Comparison of ENCODE assay signal across 24 cellular contexts in genomic region chr1:37723390-37724078, GRCh38. TPM values are rescaled to one million over a fixed set of nuclear protein-coding genes. Genes with fewer than 3 reads are reported as not detected.
DNase-seq lines count a peak whose midpoint lies in the region; ATAC-seq and TF ChIP-seq lines count a peak whose summit lies in the region.
"Had no signal": no experiment of that assay in that cellular context is flagged by ENCODE, and none has a peak within 500 bp of the region (broad histone marks: within the 10 kb centered on the region; RNA-seq: fewer than 3 reads in every experiment).

No MANE protein-coding gene starts in this region.

- H3K36me3 ChIP-seq in GM23338 (ENCODE audit: insufficient read depth) (no peaks in the 10 kb centered on the region), spleen (no peaks in the 10 kb centered on the region)
- H3K36me3 ChIP-seq: brain microvascular endothelial cell, ovary, thoracic aorta had no signal

- H3K9me2 ChIP-seq in GM23338 (ENCODE audit: insufficient read depth) = no peaks in the 10 kb centered on the region

- H4K20me1 ChIP-seq in GM23338 (replicated peaks; ENCODE audit: insufficient read depth) = no peaks in the 10 kb centered on the region

- peaks cover 4% of the 10 kb centered on the region for H3K27me3 Mint-ChIP-seq in GM23338 (ENCODE audit: insufficient read depth, low read depth, poor library complexity)
- H3K27me3 Mint-ChIP-seq in CD4-positive, alpha-beta T cell = peaks cover 19% of the 10 kb centered on the region

- peaks cover 12% of the 10 kb centered on the region; the same call in 1 of the 3 replicates for H3K4me1 Mint-ChIP-seq in GM23338
- H3K4me1 Mint-ChIP-seq in CD4-positive, alpha-beta T cell (ENCODE audit: low read depth) = no peaks in the 10 kb centered on the region
- H3K4me1 Mint-ChIP-seq: activated naive CD8-positive, alpha-beta T cell treated with anti-CD3 and anti-CD28 coated beads, Interleukin-2, amount 10 ng/mL, durations not matched to agents 7 days and 5 days; naive thymus-derived CD8-positive, alpha-beta T cell had no signal

- H3K36me3 Mint-ChIP-seq in GM23338 (ENCODE audit: low read depth) = no peaks in the 10 kb centered on the region
- H3K36me3 Mint-ChIP-seq in CD4-positive, alpha-beta T cell (ENCODE audit: low read depth) = no peaks in the 10 kb centered on the region
- H3K36me3 Mint-ChIP-seq: activated naive CD8-positive, alpha-beta T cell treated with anti-CD3 and anti-CD28 coated beads, Interleukin-2, amount 10 ng/mL, durations not matched to agents 7 days and 5 days; naive thymus-derived CD8-positive, alpha-beta T cell had no signal

- DNase-seq in GM23338 (ENCODE audit: low spot score) (no peak), NB4 (ENCODE audit: low read depth) (peak; percentile 96), sciatic nerve (ENCODE audit: low spot score) (peak; percentile 39), spleen (no peak), inferior parietal cortex (ENCODE audit: extremely low spot score) (no peak)
- no peak for DNase-seq in CD4-positive, alpha-beta T cell
- DNase-seq: activated CD4-positive, alpha-beta T cell treated with anti-CD3 and anti-CD28 coated beads, Interleukin-2, amount 50 U/mL, for 48 hours; activated CD4-positive, CD25-positive, alpha-beta regulatory T cell; activated effector memory CD4-positive, alpha-beta T cell treated with Interleukin-2 at 50 U/mL for 16 hours; activated naive CD8-positive, alpha-beta T cell treated with anti-CD3 and anti-CD28 coated beads, Interleukin-2, amount 10 ng/mL, durations not matched to agents 7 days and 5 days; brain microvascular endothelial cell; HFFc6; naive thymus-derived CD8-positive, alpha-beta T cell; NCI-H146; NCI-H526 treated with DMSO at 0.1 percent for 48 hours; ovary; right cardiac atrium; stimulated activated CD4-positive, alpha-beta T cell treated with anti-CD3 and anti-CD28 coated beads, Interleukin-15, amount 100 ng/mL, for 24 hours; T-helper 9 cell had no signal

- H3K4me3 ChIP-seq in GM23338 (no peak overlapping the region), NB4 (ENCODE audit: low read depth, low read length) (no peak overlapping the region), spleen (no peak overlapping the region)
- H3K4me3 ChIP-seq: coronary artery, GM12878, ovary, thoracic aorta had no signal

- H3K27ac Mint-ChIP-seq in GM23338 = no peak overlapping the region
- H3K27ac Mint-ChIP-seq in CD4-positive, alpha-beta T cell = no peak overlapping the region
- H3K27ac Mint-ChIP-seq: activated naive CD8-positive, alpha-beta T cell treated with anti-CD3 and anti-CD28 coated beads, Interleukin-2, amount 10 ng/mL, durations not matched to agents 7 days and 5 days; HFFc6 had no signal

- H3K27ac ChIP-seq in GM23338 (ENCODE audit: low read depth) (no peak overlapping the region), cingulate gyrus (ENCODE audit: low read depth, low read length) (peak overlapping the region; percentile 88), spleen (no peak overlapping the region)
- no peak overlapping the region for H3K27ac ChIP-seq in CD4-positive, alpha-beta T cell (ENCODE audit: low read depth, low read length)
- H3K27ac ChIP-seq: brain microvascular endothelial cell, coronary artery, ovary, thoracic aorta had no signal

- TF ChIP-seq POLR2A in NB4 (IDR thresholded peaks at IDR 0.05; ENCODE audit: extremely low read depth, insufficient read length) (no peak), spleen (IDR thresholded peaks at IDR 0.05) (no peak)

- H3K9me3 ChIP-seq in spleen = no peaks in the 10 kb centered on the region
- H3K9me3 ChIP-seq in CD4-positive, alpha-beta T cell (ENCODE audit: control insufficient read depth, low read length) = no peaks in the 10 kb centered on the region
- H3K9me3 ChIP-seq: ovary, thoracic aorta had no signal

- POLR2A ChIA-PET in CD4-positive, alpha-beta T cell (lab: Charles Lee) = no interaction called here

- no peaks in the 10 kb centered on the region for H3F3A ChIP-seq in GM23338 (replicated peaks; ENCODE audit: low read depth)

- intact Hi-C loops in sciatic nerve (cut with DNase I) (no loop called here), spleen (cut with DNase I; ENCODE audit: low total_unique reads) (no loop called here)
- intact Hi-C loops in CD4-positive, alpha-beta T cell (cut with DNase I, micrococcal nuclease) = no loop called here

- H3K79me2 ChIP-seq in GM23338 (replicated peaks; ENCODE audit: insufficient read depth) = no peaks in the 10 kb centered on the region

- H3K4me2 ChIP-seq in GM23338 = no peak overlapping the region

- H3K4me3 Mint-ChIP-seq in GM23338 = no peak overlapping the region
- H3K4me3 Mint-ChIP-seq in CD4-positive, alpha-beta T cell = no peak overlapping the region
- H3K4me3 Mint-ChIP-seq: activated naive CD8-positive, alpha-beta T cell treated with anti-CD3 and anti-CD28 coated beads, Interleukin-2, amount 10 ng/mL, durations not matched to agents 7 days and 5 days; HFFc6; naive thymus-derived CD8-positive, alpha-beta T cell had no signal

- H3K27me3 ChIP-seq in GM23338 (ENCODE audit: insufficient read depth) = no peaks in the 10 kb centered on the region
- peaks cover 0 to 51% (median 0%) of the 10 kb centered on the region in 7 donors for H3K27me3 ChIP-seq in spleen (replicated peaks in 1 of 7)
- H3K27me3 ChIP-seq in CD4-positive, alpha-beta T cell (ENCODE audit: control insufficient read depth, insufficient read depth, low read length) = peaks cover 8% of the 10 kb centered on the region
- H3K27me3 ChIP-seq: ovary had no signal

- 59 to 69% (median 60%) methylated on average over 11 of the region's 11 CpGs for WGBS in spleen, 5 donors

- ATAC-seq in GM23338 (peak; percentile 21; the same call in 2 of the 3 replicates), sciatic nerve (no peak), GM18517 (IDR thresholded peaks at IDR 0.05; ENCODE audit: unreplicated experiment) (no peak)
- no peak for ATAC-seq in CD4-positive, alpha-beta T cell (ENCODE audit: poor library complexity)
- ATAC-seq: GM12878; naive thymus-derived CD8-positive, alpha-beta T cell had no signal

- TF ChIP-seq CTCF in GM23338 (conservative IDR thresholded peaks at IDR 0.05; ENCODE audit: low read depth in 2 of 2) (no peak), NB4 (IDR thresholded peaks at IDR 0.05; ENCODE audit: low read depth, low read length) (no peak), spleen (IDR thresholded peaks at IDR 0.05 in 8 of 11, conservative IDR thresholded peaks at IDR 0.05 in 3 of 11) (no peak)
- no peak for TF ChIP-seq CTCF in CD4-positive, alpha-beta T cell (IDR thresholded peaks at IDR 0.05)

- no peak overlapping the region for H2AFZ ChIP-seq in GM23338

- CTCF ChIA-PET in CD4-positive, alpha-beta T cell (lab: Charles Lee) = no interaction called here

- H3K9me3 Mint-ChIP-seq in GM23338 = no peaks in the 10 kb centered on the region
- no peaks in the 10 kb centered on the region for H3K9me3 Mint-ChIP-seq in CD4-positive, alpha-beta T cell
- H3K9me3 Mint-ChIP-seq: activated naive CD8-positive, alpha-beta T cell treated with anti-CD3 and anti-CD28 coated beads, Interleukin-2, amount 10 ng/mL, durations not matched to agents 7 days and 5 days; HFFc6; naive thymus-derived CD8-positive, alpha-beta T cell had no signal

- no peaks in the 10 kb centered on the region; the same call in 1 of the 2 replicates for H3K4me1 ChIP-seq in GM23338 (ENCODE audit: insufficient read depth)
- H3K4me1 ChIP-seq in spleen = no peaks in the 10 kb centered on the region

TF ChIP-seq in GM23338, 12 proteins besides CTCF, POLR2A, EP300 and RAD21 (continues in another document):
- TF ChIP-seq, protein P1, sequence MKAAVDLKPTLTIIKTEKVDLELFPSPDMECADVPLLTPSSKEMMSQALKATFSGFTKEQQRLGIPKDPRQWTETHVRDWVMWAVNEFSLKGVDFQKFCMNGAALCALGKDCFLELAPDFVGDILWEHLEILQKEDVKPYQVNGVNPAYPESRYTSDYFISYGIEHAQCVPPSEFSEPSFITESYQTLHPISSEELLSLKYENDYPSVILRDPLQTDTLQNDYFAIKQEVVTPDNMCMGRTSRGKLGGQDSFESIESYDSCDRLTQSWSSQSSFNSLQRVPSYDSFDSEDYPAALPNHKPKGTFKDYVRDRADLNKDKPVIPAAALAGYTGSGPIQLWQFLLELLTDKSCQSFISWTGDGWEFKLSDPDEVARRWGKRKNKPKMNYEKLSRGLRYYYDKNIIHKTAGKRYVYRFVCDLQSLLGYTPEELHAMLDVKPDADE (IDR thresholded peaks at IDR 0.05) = no peak

RNA-seq across cellular contexts. Expression of gene CDCA8, which starts 31.2 kb away (rescaled TPM):
- total RNA-seq in GM23338 (2014; rRNA removed; shearing (Covaris generic)) = 31.6 and 35.3 TPM in 2 replicates
- 37.9 and 38.9 TPM in 2 replicates for polyA plus RNA-seq in GM23338 (2016; fragmentation: Nextera tagmentation; extraction: Ambion mirVana)
- total RNA-seq in sciatic nerve = 0.85 TPM
- total RNA-seq in spleen = 1 to 10 TPM; 1.2 to 8.2 (median 4.3) TPM
- polyA plus RNA-seq in spleen = 1 to 10 TPM; 1.5 to 7.7 (median 3.9) TPM
- under 1 TPM; 0.25 to 0.36 TPM for total RNA-seq in CD4-positive, alpha-beta T cell

RNA-seq across cellular contexts. Expression of gene EPHA10, which starts 41.4 kb away (rescaled TPM):
- 1.5 and 2.4 TPM in 2 replicates for total RNA-seq in GM23338 (2014; rRNA removed; shearing (Covaris generic))
- polyA plus RNA-seq in GM23338 (2016; fragmentation: Nextera tagmentation; extraction: Ambion mirVana) = 0.21 and 0.76 TPM in 2 replicates
- total RNA-seq in sciatic nerve = 1.6 TPM
- under 1 TPM in 4 of 7 donors, not detected in 3; 0.07 to 0.43 (median 0.26) TPM for total RNA-seq in spleen
- polyA plus RNA-seq in spleen = under 1 TPM; 0.02 to 0.10 (median 0.02) TPM
- not detected for total RNA-seq in CD4-positive, alpha-beta T cell
- total RNA-seq: activated naive CD8-positive, alpha-beta T cell treated with anti-CD3 and anti-CD28 coated beads, Interleukin-2, amount 10 ng/mL, durations not matched to agents 7 days and 5 days; GM12878; HFFc6; naive thymus-derived CD8-positive, alpha-beta T cell; thoracic aorta had no signal
- polyA plus RNA-seq: naive thymus-derived CD8-positive, alpha-beta T cell had no signal

Comparison
In these comparisons a context has a peak if more than half of its experiments do, and no peak if none do; other contexts are left out.
1. DNase-seq: peak in NB4 (single experiment) and sciatic nerve (single experiment); none in GM23338 (single experiment), spleen (single experiment), inferior parietal cortex (single experiment) and CD4-positive, alpha-beta T cell (0 of 10).